Comparison of ENCODE assay signal across 13 cellular contexts in the genomic region with DNA sequence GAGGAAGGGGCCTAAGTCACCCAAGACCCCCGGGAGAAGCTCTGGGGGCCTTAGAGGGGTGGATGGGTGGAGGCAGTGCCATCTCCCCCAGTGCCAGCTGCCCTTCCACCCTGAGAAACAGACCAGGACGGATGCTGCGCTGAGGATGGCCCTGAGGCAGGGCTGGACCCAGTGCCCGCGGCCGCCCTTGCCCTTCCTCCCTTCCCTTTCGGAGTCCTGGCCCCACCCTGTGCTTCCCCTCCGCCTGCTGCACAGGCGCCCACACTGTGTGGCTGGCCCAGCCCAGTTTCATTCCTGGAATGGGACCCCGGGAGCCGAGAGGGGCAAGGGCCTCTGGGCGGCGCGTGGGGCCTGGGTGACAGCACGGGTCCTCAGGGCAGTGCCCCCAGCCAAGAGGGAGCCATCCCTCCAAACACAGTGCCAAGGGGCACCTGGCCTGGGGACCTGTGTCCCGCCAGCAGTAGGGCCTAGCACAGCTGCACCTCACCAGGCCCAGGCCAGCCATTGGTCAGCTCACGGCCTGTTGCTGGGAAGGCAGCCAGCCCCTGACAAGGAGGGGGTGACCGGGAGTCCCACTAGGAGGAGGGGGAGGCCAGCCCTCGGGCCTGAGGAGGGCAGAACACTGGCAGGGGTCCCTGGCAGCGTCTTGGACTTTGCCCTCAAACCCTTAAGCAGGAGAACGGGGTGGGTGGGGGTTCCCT. TPM values are rescaled to one million over a fixed set of nuclear protein-coding genes. Genes with fewer than 3 reads are reported as not detected.
DNase-seq lines count a peak whose midpoint lies in the region; ATAC-seq, FAIRE-seq and TF ChIP-seq lines count a peak whose summit lies in the region.
"Had no signal": no experiment of that assay in that cellular context is flagged by ENCODE, and none has a peak within 500 bp of the region (broad histone marks: within the 10 kb centered on the region; RNA-seq: fewer than 3 reads in every experiment).

No MANE protein-coding gene starts in this region.

- peak overlapping the region; percentile 89 for H3K4me2 ChIP-seq in astrocyte (ENCODE audit: low read length)

- in situ Hi-C loops in transverse colon (cut with MboI; ENCODE audit: low pct_ligation_motif_present in 1 of 4, low pct_unique_long_range_greater_than_20kb in 1 of 4, low sequenced_read_pairs in 3 of 4) = loop anchor here in 2 of 4 donors (25.0 kb wide), 1 partner anchor 98 kb away; no protein-coding TSS in a partner anchor

- no peaks in the 10 kb centered on the region for H3K36me3 Mint-ChIP-seq in astrocyte (ENCODE audit: low read depth, unreplicated experiment)

- no peak for TF ChIP-seq CTCF in astrocyte (IDR thresholded peaks at IDR 0.05; ENCODE audit: insufficient read depth, low read depth, low read length)
- no peak for TF ChIP-seq CTCF in left ventricle myocardium inferior (IDR thresholded peaks at IDR 0.05; ENCODE audit: borderline replicate concordance)
- TF ChIP-seq CTCF in omental fat pad (IDR thresholded peaks at IDR 0.05) = no peak
- TF ChIP-seq CTCF in transverse colon (IDR thresholded peaks at IDR 0.05) = no peak
- no peak for TF ChIP-seq CTCF in GM10266 (IDR thresholded peaks at IDR 0.05; ENCODE audit: control insufficient read depth, insufficient read depth, low read depth, missing control alignments)

- H3K4me1 Mint-ChIP-seq in astrocyte (ENCODE audit: low read depth, unreplicated experiment) = peaks cover 3% of the 10 kb centered on the region

- H3K36me3 ChIP-seq in astrocyte (ENCODE audit: insufficient read depth, low read length) (no peaks in the 10 kb centered on the region), left ventricle myocardium inferior (no peaks in the 10 kb centered on the region), transverse colon (no peaks in the 10 kb centered on the region)

- H3K9me3 ChIP-seq in astrocyte (ENCODE audit: insufficient read depth, low read depth, low read length) (no peaks in the 10 kb centered on the region), left ventricle myocardium inferior (replicated peaks) (no peaks in the 10 kb centered on the region), transverse colon (no peaks in the 10 kb centered on the region)

- no peak for TF ChIP-seq EP300 in transverse colon (IDR thresholded peaks at IDR 0.05; ENCODE audit: low read depth)

- H3K27me3 ChIP-seq in astrocyte (ENCODE audit: insufficient read depth, low read length) (no peaks in the 10 kb centered on the region), left ventricle myocardium inferior (ENCODE audit: low read depth) (no peaks in the 10 kb centered on the region), transverse colon (no peaks in the 10 kb centered on the region)

- FAIRE-seq in astrocyte (lab: Jason Lieb, UNC) = no peak
- FAIRE-seq: urothelium cell line had no signal

- intact Hi-C loops in left ventricle myocardium inferior (cut with micrococcal nuclease) = no loop called here
- intact Hi-C loops in transverse colon (cut with DNase I; ENCODE audit: low total_unique reads) = no loop called here

- peaks cover 2% of the 10 kb centered on the region for H3K9me3 Mint-ChIP-seq in astrocyte (ENCODE audit: unreplicated experiment)

- H3K4me3 ChIP-seq in astrocyte (ENCODE audit: insufficient read depth, low read depth, low read length) (no peak overlapping the region), left ventricle myocardium inferior (peak overlapping the region; percentile 53), transverse colon (no peak overlapping the region)

- H3K4me3 Mint-ChIP-seq in astrocyte (ENCODE audit: unreplicated experiment) = no peak overlapping the region
- H3K4me3 Mint-ChIP-seq: activated CD4-positive, alpha-beta T cell treated with anti-CD3 and anti-CD28 coated beads, Interleukin-2, amount 10 ng/mL, durations not matched to agents 7 days and 5 days had no signal

- no peaks in the 10 kb centered on the region for H3K27me3 Mint-ChIP-seq in astrocyte (ENCODE audit: low read depth, unreplicated experiment)

- H4K20me1 ChIP-seq in astrocyte (ENCODE audit: insufficient read depth, low read length) = no peaks in the 10 kb centered on the region

- no peaks in the 10 kb centered on the region for H3K79me2 ChIP-seq in astrocyte (ENCODE audit: insufficient read depth, low read length)

- H3K4me1 ChIP-seq in astrocyte (ENCODE audit: insufficient read depth, low read length) (peaks cover 29% of the 10 kb centered on the region), left ventricle myocardium inferior (peaks cover 42% of the 10 kb centered on the region), transverse colon (peaks cover 30 to 34% (median 31%) of the 10 kb centered on the region in 4 donors)

- H3K27ac ChIP-seq in astrocyte (ENCODE audit: low read depth, low read length) = peak overlapping the region; percentile 99
- peak overlapping the region; percentile 99 for H3K27ac ChIP-seq in left ventricle myocardium inferior (replicated peaks)
- H3K27ac ChIP-seq in transverse colon = peak overlapping the region; percentile 90 to 97 (median 96)

- WGBS in transverse colon (ENCODE audit: low coverage in 1 of 2), 2 donors = 68% methylated on average over 20 of the region's 21 CpGs; no CpG with 5 or more reads in 1 of the 2 donors

- H2AFZ ChIP-seq in astrocyte (ENCODE audit: low read depth, low read length) = peak overlapping the region; percentile 89

- peak; percentile 26 for ATAC-seq in omental fat pad (ENCODE audit: low FRiP score)
- ATAC-seq in HG03196 (IDR thresholded peaks at IDR 0.05; ENCODE audit: unreplicated experiment) = no peak
- no peak for ATAC-seq in GM18511 (IDR thresholded peaks at IDR 0.05; ENCODE audit: unreplicated experiment)

- no peak overlapping the region for H3K27ac Mint-ChIP-seq in astrocyte (ENCODE audit: unreplicated experiment)

- DNase-seq in astrocyte (ENCODE audit: low read depth) = no peak
- DNase-seq in left ventricle myocardium inferior = peak; percentile 55
- DNase-seq in omental fat pad (ENCODE audit: low spot score) = no peak
- peak; percentile 17 for DNase-seq in transverse colon
- no peak for DNase-seq in GM10266 (ENCODE audit: extremely low spot score)
- DNase-seq in SK-N-DZ (ENCODE audit: low spot score) = no peak
- DNase-seq: activated CD4-positive, alpha-beta T cell treated with anti-CD3 and anti-CD28 coated beads, Interleukin-2, amount 10 ng/mL, durations not matched to agents 7 days and 5 days; mammary epithelial cell; NCI-H510A; SW 1271 had no signal

- peak overlapping the region; percentile 93 for H3K9ac ChIP-seq in astrocyte (ENCODE audit: low read length)

- TF ChIP-seq POLR2A in transverse colon (IDR thresholded peaks at IDR 0.05) = no peak

RNA-seq across cellular contexts. Expression of a gene that starts 13.4 kb away (rescaled TPM):
- total RNA-seq in astrocyte = 63.4 and 66.2 TPM in 2 replicates
- 37.9 TPM for total RNA-seq in left ventricle myocardium inferior
- 10 to 100 TPM; 35.3 to 54.0 (median 47.3) TPM for total RNA-seq in omental fat pad
- total RNA-seq in transverse colon = 10 to 100 TPM; 24.4 to 52.4 (median 32.2) TPM
- 2.4 and 3.1 TPM in 2 replicates for polyA plus RNA-seq in SK-N-DZ (2014; cell fraction: cytosol; rRNA removed)
- polyA plus RNA-seq in SK-N-DZ (2014; cell fraction: nucleus; rRNA removed) = 1.2 and 7.3 TPM in 2 replicates

RNA-seq across cellular contexts. Expression of a gene that starts 20.1 kb away (rescaled TPM):
- 114 and 124 TPM in 2 replicates for total RNA-seq in astrocyte
- 37.0 TPM for total RNA-seq in left ventricle myocardium inferior
- 10 to 100 TPM; 14.2 to 24.9 (median 21.8) TPM for total RNA-seq in omental fat pad
- 10 to 100 TPM; 19.4 to 84.5 (median 34.9) TPM for total RNA-seq in transverse colon
- polyA plus RNA-seq in SK-N-DZ (2014; cell fraction: cytosol; rRNA removed) = 31.2 and 35.3 TPM in 2 replicates
- 35.9 and 59.0 TPM in 2 replicates for polyA plus RNA-seq in SK-N-DZ (2014; cell fraction: nucleus; rRNA removed)

Comparison
In these comparisons a context has a peak if more than half of its experiments do, and no peak if none do; other contexts are left out.
1. DNase-seq: peak in left ventricle myocardium inferior (single experiment) and transverse colon (single experiment); none in astrocyte (single experiment), omental fat pad (single experiment), GM10266 (single experiment) and SK-N-DZ (single experiment).
2. Peak in every context shown above with its lines, with median percentiles within 50 percentile points of each other: H3K27ac ChIP-seq.